In genomic region chr14:68279777-68280233, GRCh38 we compare ENCODE assay signal across 10 cellular contexts.
DNase-seq lines count a peak whose midpoint lies in the region; ATAC-seq and TF ChIP-seq lines count a peak whose summit lies in the region.
"Had no signal": no experiment of that assay in that cellular context is flagged by ENCODE, and none has a peak within 500 bp of the region (broad histone marks: within the 10 kb centered on the region; RNA-seq: fewer than 3 reads in every experiment).

No MANE protein-coding gene starts in this region.

- peak overlapping the region in 1 of 8 donors; percentile 53 for H3K4me3 ChIP-seq in spleen
- H3K4me3 ChIP-seq in right lobe of liver: no peak overlapping the region
- H3K4me3 ChIP-seq in dorsolateral prefrontal cortex: no peak overlapping the region
- no peak overlapping the region for H3K4me3 ChIP-seq in gastroesophageal sphincter

- no peaks in the 10 kb centered on the region for H3K27me3 ChIP-seq in spleen (replicated peaks in 1 of 7)
- H3K27me3 ChIP-seq in right lobe of liver: no peaks in the 10 kb centered on the region
- H3K27me3 ChIP-seq in dorsolateral prefrontal cortex: no peaks in the 10 kb centered on the region
- no peaks in the 10 kb centered on the region for H3K27me3 ChIP-seq in gastroesophageal sphincter

- intact Hi-C loops in spleen (cut with DNase I; ENCODE audit: low total_unique reads) (no loop called here), right lobe of liver (cut with DNase I) (no loop called here), dorsolateral prefrontal cortex (cut with DNase I) (no loop called here)

- 60 to 78% (median 66%) methylated on average over 4 of the region's 4 CpGs for WGBS in spleen, 5 donors
- WGBS in right lobe of liver (ENCODE audit: insufficient coverage, low coverage, low lambda C conversion rate, missing lambda C conversion rate): 78% methylated on average over 4 of the region's 4 CpGs
- WGBS in gastroesophageal sphincter (ENCODE audit: low coverage in 1 of 2), 2 donors: 76 to 85% methylated on average over 4 of the region's 4 CpGs

- H3K9me3 Mint-ChIP-seq in IgD-negative memory B cell: no peaks in the 10 kb centered on the region

- H3K4me3 Mint-ChIP-seq in IgD-negative memory B cell: peak overlapping the region; percentile 82 to 91 (median 86)

- H3K27ac ChIP-seq in spleen: peak overlapping the region; percentile 55 to 94 (median 86)
- H3K27ac ChIP-seq in right lobe of liver: peak overlapping the region in 1 of 3 donors; percentile 73
- no peak overlapping the region for H3K27ac ChIP-seq in dorsolateral prefrontal cortex
- no peak overlapping the region for H3K27ac ChIP-seq in gastroesophageal sphincter

- H3K27me3 Mint-ChIP-seq in IgD-negative memory B cell: no peaks in the 10 kb centered on the region

- ATAC-seq in GM18868 (IDR thresholded peaks at IDR 0.05; ENCODE audit: unreplicated experiment) (peak; percentile 37), GM21786 (IDR thresholded peaks at IDR 0.05; ENCODE audit: unreplicated experiment) (peak; percentile 39), right lobe of liver (no peak), gastroesophageal sphincter (no peak), HG03521 (IDR thresholded peaks at IDR 0.05; ENCODE audit: unreplicated experiment) (no peak)

- H3K4me1 Mint-ChIP-seq in IgD-negative memory B cell: peaks cover 81 to 89% (median 84%) of the 10 kb centered on the region in 3 donors

- TF ChIP-seq EP300 in gastroesophageal sphincter (IDR thresholded peaks at IDR 0.05): no peak

- H3K9me3 ChIP-seq in spleen (no peaks in the 10 kb centered on the region), right lobe of liver (no peaks in the 10 kb centered on the region), gastroesophageal sphincter (no peaks in the 10 kb centered on the region)

- TF ChIP-seq POLR2A in spleen (IDR thresholded peaks at IDR 0.05) (no peak), right lobe of liver (IDR thresholded peaks at IDR 0.05) (no peak), gastroesophageal sphincter (IDR thresholded peaks at IDR 0.05) (no peak)

- peak overlapping the region; percentile 57 to 99 (median 96) for H3K27ac Mint-ChIP-seq in IgD-negative memory B cell

- TF ChIP-seq CTCF in spleen (IDR thresholded peaks at IDR 0.05 in 8 of 11, conservative IDR thresholded peaks at IDR 0.05 in 3 of 11) (no peak), right lobe of liver (IDR thresholded peaks at IDR 0.05) (no peak), dorsolateral prefrontal cortex (IDR thresholded peaks at IDR 0.05 in 54 of 56, conservative IDR thresholded peaks at IDR 0.05 in 2 of 56; ENCODE audit: low read depth in 1 of 56, partially characterized antibody in 56 of 56) (no peak), gastroesophageal sphincter (IDR thresholded peaks at IDR 0.05) (no peak)

- peaks cover 36 to 90% (median 73%) of the 10 kb centered on the region in 6 donors for H3K4me1 ChIP-seq in spleen
- H3K4me1 ChIP-seq in right lobe of liver: peaks cover 0 to 48% (median 3%) of the 10 kb centered on the region in 4 donors
- peaks cover 0 to 33% (median 0%) of the 10 kb centered on the region in 3 donors for H3K4me1 ChIP-seq in gastroesophageal sphincter

- DNase-seq in spleen: peak; percentile 79
- DNase-seq in right lobe of liver: no peak
- DNase-seq in dorsolateral prefrontal cortex: no peak
- DNase-seq: activated T-cell treated with anti-CD3 and anti-CD28 coated beads, Interleukin-2, amount 50 U/mL, for 1 hour; GF-D8 had no signal

- peaks cover 1% of the 10 kb centered on the region for H3K36me3 Mint-ChIP-seq in IgD-negative memory B cell

- H3K36me3 ChIP-seq in spleen (no peaks in the 10 kb centered on the region), right lobe of liver (no peaks in the 10 kb centered on the region), gastroesophageal sphincter (no peaks in the 10 kb centered on the region)

Comparison
In these comparisons a context has a peak if more than half of its experiments do, and no peak if none do; other contexts are left out.
1. ATAC-seq: peak in GM18868 (single experiment) and GM21786 (single experiment); none in right lobe of liver (0 of 4), gastroesophageal sphincter (single experiment) and HG03521 (single experiment).
2. H3K27ac ChIP-seq: peak in spleen (8 of 8); none in dorsolateral prefrontal cortex (0 of 59) and gastroesophageal sphincter (0 of 4).